Comparison of ENCODE assay signal across 2 cellular contexts in the genomic region with DNA sequence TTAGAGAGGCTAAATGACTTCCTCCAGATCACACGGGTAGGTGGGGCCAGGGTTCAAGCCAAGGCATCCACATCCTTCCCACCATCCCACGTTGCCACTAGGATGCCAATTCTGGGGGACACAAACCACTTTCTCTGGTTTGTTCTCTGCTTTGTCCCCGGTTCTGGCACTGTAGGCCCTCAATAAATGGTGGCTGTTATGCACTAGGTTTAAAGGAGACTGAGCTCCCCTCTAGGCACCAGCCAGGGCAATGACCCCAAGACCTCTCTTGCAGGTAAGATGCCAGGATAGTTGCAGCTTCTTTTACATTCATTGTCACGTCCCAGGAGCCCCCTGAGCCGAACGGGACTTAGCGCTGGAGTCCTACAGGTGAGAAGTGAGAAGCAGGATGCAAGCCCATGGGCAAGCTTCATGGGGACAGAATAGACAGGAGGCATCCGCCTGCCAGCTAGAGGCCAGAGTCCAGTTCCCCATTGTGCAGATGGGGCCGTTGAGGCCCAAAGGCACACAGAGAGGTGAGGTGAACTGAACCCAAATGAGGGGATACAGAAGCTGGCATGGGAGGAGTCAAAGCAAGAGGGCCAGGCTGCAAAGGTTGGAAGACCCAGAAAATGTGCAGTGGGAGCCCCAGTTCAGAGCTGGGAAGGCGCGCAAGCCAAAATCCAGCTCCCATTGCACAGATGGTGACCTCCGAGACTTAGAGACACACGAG.
TF ChIP-seq lines count a peak whose summit lies in the region.

No MANE protein-coding gene starts in this region.

TF ChIP-seq in HEK293, 187 proteins besides CTCF, POLR2A, EP300 and RAD21:
- TF ChIP-seq ZNF121 (tag by site-specific recombination; IDR thresholded peaks at IDR 0.05) (0 out of 2 replicates have a peak, but pooled peaks have one; percentile 37), ZSCAN23 (tag by site-specific recombination; IDR thresholded peaks at IDR 0.05) (no peak)

TF ChIP-seq in GM12878, 131 proteins besides CTCF, POLR2A, EP300 and RAD21:
- TF ChIP-seq REST (IDR thresholded peaks at IDR 0.05; ENCODE audit: low read depth, low read length) (no peak), POLR2AphosphoS5 (IDR thresholded peaks at IDR 0.05; ENCODE audit: low read length) (peak; percentile 34; the same call in 1 of the 2 replicates), ZNF384 (IDR thresholded peaks at IDR 0.05; ENCODE audit: borderline replicate concordance, low read depth, low read length) (no peak)
TF ChIP-seq in GM12878: peak in this region for 1.
